ENCODE assay signal across 8 cellular contexts in genomic region chr2:143284087-143284675, GRCh38.
DNase-seq lines count a peak whose midpoint lies in the region; ATAC-seq, FAIRE-seq and TF ChIP-seq lines count a peak whose summit lies in the region.

No MANE protein-coding gene starts in this region.

- no peak overlapping the region for H3K4me2 ChIP-seq in DOHH2 (ENCODE audit: low read length)

- no peaks in the 10 kb centered on the region for H3K36me3 ChIP-seq in DOHH2 (ENCODE audit: control insufficient read depth, low read length)
- no peaks in the 10 kb centered on the region for H3K36me3 ChIP-seq in left lung

- no peaks in the 10 kb centered on the region for H3K9me2 ChIP-seq in DOHH2 (replicated peaks; ENCODE audit: control insufficient read depth, low read length)

- no peaks in the 10 kb centered on the region for H3K27me3 Mint-ChIP-seq in activated naive CD8-positive, alpha-beta T cell treated with anti-CD3 and anti-CD28 coated beads, Interleukin-2, amount 50 U/mL, for 24 hours

- FAIRE-seq in A204.1 (lab: Jason Lieb, UNC), result peak; percentile 86

- H3K4me1 ChIP-seq in DOHH2 (ENCODE audit: control insufficient read depth, low read length), result no peaks in the 10 kb centered on the region
- H3K4me1 ChIP-seq in left lung, result peaks cover 0 to 8% of the 10 kb centered on the region in 2 donors

- no peaks in the 10 kb centered on the region for H4K20me1 ChIP-seq in DOHH2 (ENCODE audit: control insufficient read depth, insufficient read depth, low read depth, low read length)

- H3K27ac Mint-ChIP-seq in activated naive CD8-positive, alpha-beta T cell treated with anti-CD3 and anti-CD28 coated beads, Interleukin-2, amount 50 U/mL, for 24 hours, result no peak overlapping the region

- TF ChIP-seq CTCF in DOHH2 (IDR thresholded peaks at IDR 0.05; ENCODE audit: low read depth, low read length, poor library complexity, severe bottlenecking) (peak; percentile 84), left lung (IDR thresholded peaks at IDR 0.05) (peak; percentile 56 to 66)

- H3K27me3 ChIP-seq in DOHH2 (ENCODE audit: control insufficient read depth, low read length), result no peaks in the 10 kb centered on the region
- H3K27me3 ChIP-seq in left lung, result no peaks in the 10 kb centered on the region

- ATAC-seq in activated naive CD8-positive, alpha-beta T cell treated with anti-CD3 and anti-CD28 coated beads, Interleukin-2, amount 50 U/mL, for 24 hours, result peak; percentile 77
- peak; percentile 76 for ATAC-seq in left lung

- H3K27ac ChIP-seq in DOHH2 (ENCODE audit: low read depth, low read length), result no peak overlapping the region
- H3K27ac ChIP-seq in left lung, result no peak overlapping the region

- H3K4me3 Mint-ChIP-seq in activated naive CD8-positive, alpha-beta T cell treated with anti-CD3 and anti-CD28 coated beads, Interleukin-2, amount 50 U/mL, for 24 hours, result no peak overlapping the region

- no peaks in the 10 kb centered on the region for H3F3A ChIP-seq in DOHH2 (ENCODE audit: control insufficient read depth, insufficient read depth)

- H3K9me3 ChIP-seq in DOHH2 (ENCODE audit: control insufficient read depth, insufficient read depth, low read length) (no peaks in the 10 kb centered on the region), left lung (no peaks in the 10 kb centered on the region)

- peak; percentile 34 for DNase-seq in HCEC 1CT
- DNase-seq in NCI-H82 treated with DMSO at 0.1 percent for 48 hours (lab: John Stamatoyannopoulos, UW; ENCODE audit: unreplicated experiment), result peak; percentile 15
- DNase-seq in activated naive CD8-positive, alpha-beta T cell treated with anti-CD3 and anti-CD28 coated beads, Interleukin-2, amount 50 U/mL, for 24 hours, result peak; percentile 21
- DNase-seq in left lung, result peak in 1 of 2 donors; percentile 32
- DNase-seq in OCI-M2 (lab: John Stamatoyannopoulos, UW; ENCODE audit: unreplicated experiment), result no peak
- no peak for DNase-seq in NCI-H345 (lab: John Stamatoyannopoulos, UW)

- H3K9me3 Mint-ChIP-seq in activated naive CD8-positive, alpha-beta T cell treated with anti-CD3 and anti-CD28 coated beads, Interleukin-2, amount 50 U/mL, for 24 hours, result no peaks in the 10 kb centered on the region

- intact Hi-C loops in left lung (cut with DNase I), result no loop called here

- no peak overlapping the region for H3K4me3 ChIP-seq in DOHH2 (ENCODE audit: low read length)
- no peak overlapping the region for H3K4me3 ChIP-seq in left lung

- H3K4me1 Mint-ChIP-seq in activated naive CD8-positive, alpha-beta T cell treated with anti-CD3 and anti-CD28 coated beads, Interleukin-2, amount 50 U/mL, for 24 hours, result peaks cover 20% of the 10 kb centered on the region

- H3K36me3 Mint-ChIP-seq in activated naive CD8-positive, alpha-beta T cell treated with anti-CD3 and anti-CD28 coated beads, Interleukin-2, amount 50 U/mL, for 24 hours (ENCODE audit: low read depth), result peaks cover 3% of the 10 kb centered on the region

- no peaks in the 10 kb centered on the region for H3K79me2 ChIP-seq in DOHH2 (ENCODE audit: control insufficient read depth, low read length)

Comparison
In these comparisons a context has a peak if more than half of its experiments do, and no peak if none do; other contexts are left out.
1. DNase-seq: peak in HCEC 1CT (single experiment), NCI-H82 treated with DMSO at 0.1 percent for 48 hours (single experiment) and activated naive CD8-positive, alpha-beta T cell treated with anti-CD3 and anti-CD28 coated beads, Interleukin-2, amount 50 U/mL, for 24 hours (single experiment); none in OCI-M2 (single experiment) and NCI-H345 (single experiment).